ENCODE assay signal across 1 cellular context in genomic region chr3:140910860-140911259, GRCh38.
TF ChIP-seq lines count a peak whose summit lies in the region.

No MANE protein-coding gene starts in this region.

TF ChIP-seq in SK-N-SH, 30 proteins besides CTCF, POLR2A, EP300 and RAD21 (continued from another document):
- TF ChIP-seq REST (IDR thresholded peaks at IDR 0.05; ENCODE audit: low read depth, low read length) (no peak), RFX5 (IDR thresholded peaks at IDR 0.05; ENCODE audit: low read length) (no peak)
TF ChIP-seq in SK-N-SH: peak in this region for 0.
